Comparison of ENCODE assay signal across 21 cellular contexts in genomic region chr9:127109212-127109711, GRCh38. TPM values are rescaled to one million over a fixed set of nuclear protein-coding genes. Genes with fewer than 3 reads are reported as not detected.
DNase-seq lines count a peak whose midpoint lies in the region; ATAC-seq and TF ChIP-seq lines count a peak whose summit lies in the region.
"Had no signal": no experiment of that assay in that cellular context is flagged by ENCODE, and none has a peak within 500 bp of the region (broad histone marks: within the 10 kb centered on the region; RNA-seq: fewer than 3 reads in every experiment).

No MANE protein-coding gene starts in this region.

- no peak for TF ChIP-seq EP300 in suprapubic skin (IDR thresholded peaks at IDR 0.05)

- ATAC-seq in heart left ventricle: peak in 3 of 4 donors; percentile 27 to 66 (median 49)
- no peak for ATAC-seq in GM21381 (IDR thresholded peaks at IDR 0.05; ENCODE audit: unreplicated experiment)
- ATAC-seq: CD8-positive, alpha-beta T cell; naive thymus-derived CD8-positive, alpha-beta T cell; stimulated activated naive B cell treated with anti-CD40 and anti-IgM and Interleukin-4, amounts not matched to agents 10 μg/mL and 1 μg/mL and 100 μg/mL, for 72 hours; T-helper 17 cell had no signal

- H3K36me3 ChIP-seq in heart left ventricle (peaks cover 0 to 44% (median 26%) of the 10 kb centered on the region in 9 donors), muscle layer of duodenum (ENCODE audit: control insufficient read depth in 1 of 2, insufficient read depth in 2 of 2, low read length in 2 of 2) (peaks cover 0 to 19% of the 10 kb centered on the region in 2 donors), suprapubic skin (peaks cover 15% of the 10 kb centered on the region)
- H3K36me3 ChIP-seq: ovary had no signal

- H3K27me3 ChIP-seq in heart left ventricle: no peaks in the 10 kb centered on the region
- no peaks in the 10 kb centered on the region for H3K27me3 ChIP-seq in muscle layer of duodenum (ENCODE audit: low read depth, low read length)
- H3K27me3 ChIP-seq in suprapubic skin: no peaks in the 10 kb centered on the region
- H3K27me3 ChIP-seq: ovary had no signal

- WGBS in heart left ventricle, 4 donors: 55 to 63% (median 59%) methylated on average over 5 of the region's 5 CpGs
- 81% methylated on average over 5 of the region's 5 CpGs for WGBS in suprapubic skin

- DNase-seq in heart left ventricle (no peak), suprapubic skin (ENCODE audit: low spot score in 2 of 2) (no peak), GF-D8 (lab: John Stamatoyannopoulos, UW) (no peak), superior temporal gyrus (ENCODE audit: extremely low spot score) (no peak)
- no peak for DNase-seq in stimulated activated CD4-positive, alpha-beta T cell treated with anti-CD3 and anti-CD28 coated beads, Interleukin-12 subunit alpha, Interleukin-12 subunit beta, amount 100 ng/mL, for 4 hours
- DNase-seq: activated effector memory CD4-positive, alpha-beta T cell treated with Interleukin-2 at 50 U/mL for 16 hours; CD8-positive, alpha-beta T cell; cortex of kidney; DMS79; HCEC 1CT; immature natural killer cell; NCI-H1417; stimulated activated CD4-positive, alpha-beta T cell treated with anti-CD3 and anti-CD28 coated beads, Interleukin-2, amount 100 ng/mL, for 24 hours; stimulated activated naive B cell treated with anti-CD40 and anti-IgM and Interleukin-4, amounts not matched to agents 10 μg/mL and 1 μg/mL and 100 μg/mL, for 72 hours; T-helper 17 cell had no signal

- H3K9me3 ChIP-seq in heart left ventricle (no peaks in the 10 kb centered on the region), muscle layer of duodenum (ENCODE audit: control insufficient read depth in 1 of 2, low read length in 2 of 2) (no peaks in the 10 kb centered on the region), suprapubic skin (no peaks in the 10 kb centered on the region)
- H3K9me3 ChIP-seq: ovary had no signal

- TF ChIP-seq POLR2A in heart left ventricle (IDR thresholded peaks at IDR 0.05) (no peak), suprapubic skin (IDR thresholded peaks at IDR 0.05) (no peak)

- H3K27ac ChIP-seq in angular gyrus (ENCODE audit: low read depth, low read length) (peak overlapping the region; percentile 7), heart left ventricle (peak overlapping the region in 11 of 12 donors; percentile 9 to 75 (median 52)), muscle layer of duodenum (ENCODE audit: low read length) (peak overlapping the region; percentile 43), suprapubic skin (peak overlapping the region; percentile 10)
- H3K27ac ChIP-seq: ovary had no signal

- intact Hi-C loops in heart left ventricle (cut with DNase I): no loop called here

- H3K4me1 ChIP-seq in heart left ventricle (peaks cover 8 to 96% (median 52%) of the 10 kb centered on the region in 12 donors), muscle layer of duodenum (ENCODE audit: control insufficient read depth in 1 of 2, insufficient read depth in 2 of 2, low read length in 2 of 2) (peaks cover 16 to 88% of the 10 kb centered on the region in 2 donors), suprapubic skin (peaks cover 26% of the 10 kb centered on the region)

- no peak overlapping the region for H3K4me3 ChIP-seq in heart left ventricle
- no peak overlapping the region for H3K4me3 ChIP-seq in muscle layer of duodenum (ENCODE audit: low read depth in 1 of 2, low read length in 2 of 2)
- H3K4me3 ChIP-seq in suprapubic skin: no peak overlapping the region
- H3K4me3 ChIP-seq: lung, ovary had no signal

- TF ChIP-seq CTCF in heart left ventricle (IDR thresholded peaks at IDR 0.05) (no peak), suprapubic skin (IDR thresholded peaks at IDR 0.05) (no peak)

RNA-seq across cellular contexts. Expression of gene ANGPTL2, which starts 13.2 kb away (rescaled TPM):
- total RNA-seq in heart left ventricle: 10 to 100 TPM; 25.6 to 92.5 (median 47.4) TPM
- 10 to 100 TPM; 17.0 to 19.4 TPM for polyA plus RNA-seq in heart left ventricle
- 10 to 100 TPM; 17.3 to 21.3 (median 19.8) TPM for total RNA-seq in suprapubic skin
- total RNA-seq: CD8-positive, alpha-beta T cell; naive thymus-derived CD8-positive, alpha-beta T cell had no signal
- polyA plus RNA-seq: immature natural killer cell; naive thymus-derived CD8-positive, alpha-beta T cell had no signal
